11 cellular contexts compared by ENCODE assay signal in genomic region chr1:153203130-153203529, GRCh38. TPM values are rescaled to one million over a fixed set of nuclear protein-coding genes. Genes with fewer than 3 reads are reported as not detected.
"Had no signal": no experiment of that assay in that cellular context is flagged by ENCODE, and none has a peak within 500 bp of the region (broad histone marks: within the 10 kb centered on the region; RNA-seq: fewer than 3 reads in every experiment).

Gene LELP1 (plus strand): TSS chr1:153203430. CDS start chr1:153204708, 1,278 bp downstream.

- H3K4me3 Mint-ChIP-seq: HFFc6 had no signal

- H3K36me3 ChIP-seq: HAP-1 had no signal

- H3K9me3 ChIP-seq: HAP-1 had no signal

- H2AFZ ChIP-seq: GM23248 had no signal

- H3K9me3 Mint-ChIP-seq: HFFc6 had no signal

- H3K27ac Mint-ChIP-seq: HFFc6 had no signal

- ATAC-seq: HCT116, HepG2, K562 had no signal

- H3K4me3 ChIP-seq: GM23248, HAP-1, K562 had no signal

- H3K4me1 ChIP-seq: HAP-1 had no signal

- DNase-seq: GM23248, H7, HFFc6, KG1 had no signal

- H3K27ac ChIP-seq: GM23248, HL-60 had no signal

RNA-seq across cellular contexts. Expression of gene LELP1, which starts in this region (rescaled TPM):
- total RNA-seq: GM23248, H1, H7, HepG2, HFFc6, HT1080, K562 had no signal
- polyA plus RNA-seq: GM23248, H1, HepG2, K562 had no signal
